8 cellular contexts compared by ENCODE assay signal in genomic region chr7:50791921-50792341, GRCh38. TPM values are rescaled to one million over a fixed set of nuclear protein-coding genes. Genes with fewer than 3 reads are reported as not detected.
DNase-seq lines count a peak whose midpoint lies in the region; ATAC-seq, FAIRE-seq and TF ChIP-seq lines count a peak whose summit lies in the region.

No MANE protein-coding gene starts in this region.

- 7 to 19% (median 10%) methylated on average over 10 of the region's 10 CpGs for WGBS in psoas muscle, 3 donors

- intact Hi-C loops in psoas muscle (cut with DNase I) = loop anchor here (5.0 to 10.0 kb wide), 4 partner anchors 60 to 333 kb away; no protein-coding TSS in a partner anchor

- H3K4me3 ChIP-seq in SJCRH30 (peak overlapping the region; percentile 26; the same call in 1 of the 2 replicates), fibroblast of mammary gland (ENCODE audit: control insufficient read depth, low read depth, low read length) (peak overlapping the region; percentile 78), psoas muscle (peak overlapping the region; percentile 79)

- ATAC-seq in psoas muscle = peak in 2 of 4 donors; percentile 29 to 50
- ATAC-seq in GM18907 (IDR thresholded peaks at IDR 0.05; ENCODE audit: unreplicated experiment) = no peak
- no peak for ATAC-seq in HG03354 (IDR thresholded peaks at IDR 0.05; ENCODE audit: poor library complexity, severe bottlenecking, unreplicated experiment)
- no peak for ATAC-seq in GM21576 (IDR thresholded peaks at IDR 0.05; ENCODE audit: unreplicated experiment)
- ATAC-seq in GM18861 (IDR thresholded peaks at IDR 0.05; ENCODE audit: unreplicated experiment) = no peak

- no peaks in the 10 kb centered on the region for H3K36me3 ChIP-seq in SJCRH30
- no peaks in the 10 kb centered on the region for H3K36me3 ChIP-seq in psoas muscle (ENCODE audit: insufficient read depth in 1 of 2, low read depth in 1 of 2)

- no peak for TF ChIP-seq POLR2A in H54 (IDR thresholded peaks at IDR 0.05; ENCODE audit: low read depth, low read length)

- TF ChIP-seq CTCF in fibroblast of mammary gland (conservative IDR thresholded peaks at IDR 0.05; ENCODE audit: control insufficient read depth, insufficient read depth, low read depth, low read length) (no peak), psoas muscle (IDR thresholded peaks at IDR 0.05) (no peak)

- H3K9me3 ChIP-seq in SJCRH30 (replicated peaks) (no peaks in the 10 kb centered on the region), psoas muscle (no peaks in the 10 kb centered on the region)

- H3K27me3 ChIP-seq in SJCRH30 (peaks cover 11% of the 10 kb centered on the region; the same call in 1 of the 2 replicates), psoas muscle (ENCODE audit: insufficient read depth in 3 of 3, low read length in 2 of 3) (no peaks in the 10 kb centered on the region)

- FAIRE-seq in H54 (lab: Jason Lieb, UNC) = no peak

- DNase-seq in H54 (ENCODE audit: insufficient read length, low spot score) = peak; percentile 55
- DNase-seq in SJCRH30 = no peak
- peak; percentile 72 for DNase-seq in fibroblast of mammary gland (ENCODE audit: low read depth)
- DNase-seq in psoas muscle = no peak

- H3K4me1 ChIP-seq in SJCRH30 (no peaks in the 10 kb centered on the region), psoas muscle (peaks cover 22% of the 10 kb centered on the region)

- no peak overlapping the region for H3K27ac ChIP-seq in SJCRH30
- H3K27ac ChIP-seq in psoas muscle = peak overlapping the region; percentile 80

RNA-seq across cellular contexts. Expression of gene GRB10, which starts 9.2 kb away (rescaled TPM):
- total RNA-seq in SJCRH30 (2014; rRNA removed; shearing (Covaris generic)) = 0.58 and 0.95 TPM in 2 replicates
- 10 to 100 TPM; 44.5 to 60.5 (median 56.1) TPM for total RNA-seq in psoas muscle
- polyA plus RNA-seq in psoas muscle = 10 to 100 TPM; 25.8 to 72.7 (median 35.1) TPM

Comparison
In these comparisons a context has a peak if more than half of its experiments do, and no peak if none do; other contexts are left out.
1. DNase-seq: peak in H54 (single experiment) and fibroblast of mammary gland (single experiment); none in SJCRH30 (0 of 2) and psoas muscle (0 of 2).
2. H3K4me3 ChIP-seq: peak in every context shown above with its lines; median percentile 79 in psoas muscle; 78 in fibroblast of mammary gland; 26 in SJCRH30.
3. RNA of gene GRB10, which starts 9.2 kb away (total RNA-seq): 44.5 to 60.5 TPM in psoas muscle; 0.58 to 0.95 TPM in SJCRH30; every median in the first group is over 10 times any median in the second.